In genomic region chr14:36028218-36028617, GRCh38 we compare ENCODE assay signal across 18 cellular contexts.
DNase-seq lines count a peak whose midpoint lies in the region; ATAC-seq and TF ChIP-seq lines count a peak whose summit lies in the region.
"Had no signal": no experiment of that assay in that cellular context is flagged by ENCODE, and none has a peak within 500 bp of the region (broad histone marks: within the 10 kb centered on the region; RNA-seq: fewer than 3 reads in every experiment).

No MANE protein-coding gene starts in this region.

- intact Hi-C loops in body of pancreas (cut with DNase I): no loop called here

- no peaks in the 10 kb centered on the region; the same call in 1 of the 2 replicates for H3K36me3 Mint-ChIP-seq in WTC11

- TF ChIP-seq CTCF in DOHH2 (IDR thresholded peaks at IDR 0.05; ENCODE audit: low read depth, low read length, poor library complexity, severe bottlenecking) (peak; percentile 20), Loucy (conservative IDR thresholded peaks at IDR 0.05; ENCODE audit: low read length) (peak; percentile 53), WTC11 (IDR thresholded peaks at IDR 0.05) (no peak), body of pancreas (IDR thresholded peaks at IDR 0.05) (no peak)

- H3K9me3 Mint-ChIP-seq in WTC11: peaks cover 11% of the 10 kb centered on the region

- H3K4me1 ChIP-seq in DOHH2 (ENCODE audit: control insufficient read depth, low read length) (no peaks in the 10 kb centered on the region), Loucy (ENCODE audit: insufficient read depth, low read length, poor library complexity, severe bottlenecking) (no peaks in the 10 kb centered on the region), body of pancreas (no peaks in the 10 kb centered on the region)
- H3K4me1 ChIP-seq: heart right ventricle, parathyroid adenoma, spleen had no signal

- H3K9me2 ChIP-seq in DOHH2 (replicated peaks; ENCODE audit: control insufficient read depth, low read length): no peaks in the 10 kb centered on the region
- H3K9me2 ChIP-seq in Loucy (replicated peaks; ENCODE audit: low read depth, low read length): no peaks in the 10 kb centered on the region

- DNase-seq in DMS 273 (lab: John Stamatoyannopoulos, UW; ENCODE audit: unreplicated experiment) (peak; percentile 24), DMS 273 treated with DMSO at 0.1 percent for 48 hours (lab: John Stamatoyannopoulos, UW) (no peak), WTC11 (ENCODE audit: low spot score) (peak; percentile 34), body of pancreas (no peak), DMS79 (lab: John Stamatoyannopoulos, UW) (no peak)
- DNase-seq: 8988T, activated T-cell treated with anti-CD3 and anti-CD28 coated beads for 4 hours, erythroblast, GM23248, heart right ventricle, kidney glomerular epithelial cell, NCI-H1048, NCI-H510A treated with DMSO at 0.1 percent for 48 hours, spleen had no signal

- H4K20me1 ChIP-seq in DOHH2 (ENCODE audit: control insufficient read depth, insufficient read depth, low read depth, low read length): no peaks in the 10 kb centered on the region
- H4K20me1 ChIP-seq in Loucy (ENCODE audit: insufficient read depth, low read length, poor library complexity, severe bottlenecking): no peaks in the 10 kb centered on the region

- H3K4me3 Mint-ChIP-seq in WTC11: no peak overlapping the region

- no peaks in the 10 kb centered on the region for H3K27me3 ChIP-seq in DOHH2 (ENCODE audit: control insufficient read depth, low read length)
- no peaks in the 10 kb centered on the region for H3K27me3 ChIP-seq in Loucy (ENCODE audit: insufficient read depth, low read length, poor library complexity, severe bottlenecking)
- H3K27me3 ChIP-seq in body of pancreas: no peaks in the 10 kb centered on the region
- H3K27me3 ChIP-seq: spleen had no signal

- WGBS in body of pancreas, 2 donors: 73 to 83% methylated on average over 4 of the region's 4 CpGs

- H3F3A ChIP-seq in DOHH2 (ENCODE audit: control insufficient read depth, insufficient read depth) (no peaks in the 10 kb centered on the region), Loucy (ENCODE audit: low read depth) (no peaks in the 10 kb centered on the region)

- H3K79me2 ChIP-seq in DOHH2 (ENCODE audit: control insufficient read depth, low read length): no peaks in the 10 kb centered on the region
- H3K79me2 ChIP-seq in Loucy (ENCODE audit: insufficient read depth, low read length): no peaks in the 10 kb centered on the region
- H3K79me2 ChIP-seq: parathyroid adenoma had no signal

- CTCF ChIA-PET in WTC11 (lab: Charles Lee): no interaction called here

- H3K27ac ChIP-seq in DOHH2 (ENCODE audit: low read depth, low read length) (no peak overlapping the region), body of pancreas (no peak overlapping the region)
- H3K27ac ChIP-seq: GM23248, heart right ventricle, parathyroid adenoma, spleen had no signal

- H3K9me3 ChIP-seq in DOHH2 (ENCODE audit: control insufficient read depth, insufficient read depth, low read length): no peaks in the 10 kb centered on the region
- H3K9me3 ChIP-seq in Loucy (ENCODE audit: insufficient read depth, low read depth, low read length): no peaks in the 10 kb centered on the region
- no peaks in the 10 kb centered on the region for H3K9me3 ChIP-seq in body of pancreas
- H3K9me3 ChIP-seq: heart right ventricle, spleen had no signal

- H3K4me2 ChIP-seq in DOHH2 (ENCODE audit: low read length): no peak overlapping the region
- no peak overlapping the region for H3K4me2 ChIP-seq in Loucy (ENCODE audit: low read depth, low read length, poor library complexity, severe bottlenecking)

- H3K4me1 Mint-ChIP-seq in WTC11: no peaks in the 10 kb centered on the region

- no peak for TF ChIP-seq POLR2A in body of pancreas (IDR thresholded peaks at IDR 0.05)

- ATAC-seq in WTC11: peak; percentile 70
- no peak for ATAC-seq in body of pancreas
- no peak for ATAC-seq in HG02678 (IDR thresholded peaks at IDR 0.05; ENCODE audit: unreplicated experiment)
- ATAC-seq: heart right ventricle had no signal

- H3K36me3 ChIP-seq in DOHH2 (ENCODE audit: control insufficient read depth, low read length) (no peaks in the 10 kb centered on the region), Loucy (ENCODE audit: insufficient read depth, low read length) (no peaks in the 10 kb centered on the region), body of pancreas (replicated peaks in 1 of 2; ENCODE audit: insufficient read depth in 1 of 2, low read depth in 2 of 2) (no peaks in the 10 kb centered on the region)
- H3K36me3 ChIP-seq: heart right ventricle, spleen had no signal

- H3K27ac Mint-ChIP-seq in WTC11: no peak overlapping the region

- no peaks in the 10 kb centered on the region; the same call in 1 of the 2 replicates for H3K27me3 Mint-ChIP-seq in WTC11 (ENCODE audit: low read depth)

- no peak overlapping the region for H3K4me3 ChIP-seq in DOHH2 (ENCODE audit: low read length)
- no peak overlapping the region for H3K4me3 ChIP-seq in Loucy (ENCODE audit: low read length, poor library complexity, severe bottlenecking)
- no peak overlapping the region for H3K4me3 ChIP-seq in body of pancreas
- H3K4me3 ChIP-seq: GM23248, heart right ventricle, spleen had no signal

- H2AFZ ChIP-seq in Loucy (ENCODE audit: low read length): no peak overlapping the region
- H2AFZ ChIP-seq: GM23248, parathyroid adenoma had no signal

- POLR2A ChIA-PET in WTC11 (lab: Charles Lee): no interaction called here

- H3K9ac ChIP-seq in Loucy (ENCODE audit: low read depth, low read length, poor library complexity, severe bottlenecking): no peak overlapping the region
- H3K9ac ChIP-seq: GM23248, parathyroid adenoma had no signal

TF ChIP-seq in WTC11, 78 proteins besides CTCF, POLR2A, EP300 and RAD21 (continues in another document):
- TF ChIP-seq ZNF232 (CRISPR knock-in tag; IDR thresholded peaks at IDR 0.05) (no peak), ZNF121 (CRISPR knock-in tag; IDR thresholded peaks at IDR 0.05) (no peak), RORB (CRISPR knock-in tag; IDR thresholded peaks at IDR 0.05) (no peak), NFYB (CRISPR knock-in tag; conservative IDR thresholded peaks at IDR 0.05; ENCODE audit: low read depth) (no peak), OVOL2 (CRISPR knock-in tag; IDR thresholded peaks at IDR 0.05; ENCODE audit: borderline replicate concordance) (no peak), IRF1 (CRISPR knock-in tag; IDR thresholded peaks at IDR 0.05) (no peak), NFE2L1 (CRISPR knock-in tag; IDR thresholded peaks at IDR 0.05) (no peak), HMGA2 (CRISPR knock-in tag; IDR thresholded peaks at IDR 0.05) (no peak), PRDM15 (CRISPR knock-in tag; IDR thresholded peaks at IDR 0.05) (no peak), CBFB (CRISPR knock-in tag; IDR thresholded peaks at IDR 0.05; ENCODE audit: low read depth) (no peak), FOXP1 (CRISPR knock-in tag; IDR thresholded peaks at IDR 0.05; ENCODE audit: borderline replicate concordance) (no peak)
- TF ChIP-seq, protein P1, sequence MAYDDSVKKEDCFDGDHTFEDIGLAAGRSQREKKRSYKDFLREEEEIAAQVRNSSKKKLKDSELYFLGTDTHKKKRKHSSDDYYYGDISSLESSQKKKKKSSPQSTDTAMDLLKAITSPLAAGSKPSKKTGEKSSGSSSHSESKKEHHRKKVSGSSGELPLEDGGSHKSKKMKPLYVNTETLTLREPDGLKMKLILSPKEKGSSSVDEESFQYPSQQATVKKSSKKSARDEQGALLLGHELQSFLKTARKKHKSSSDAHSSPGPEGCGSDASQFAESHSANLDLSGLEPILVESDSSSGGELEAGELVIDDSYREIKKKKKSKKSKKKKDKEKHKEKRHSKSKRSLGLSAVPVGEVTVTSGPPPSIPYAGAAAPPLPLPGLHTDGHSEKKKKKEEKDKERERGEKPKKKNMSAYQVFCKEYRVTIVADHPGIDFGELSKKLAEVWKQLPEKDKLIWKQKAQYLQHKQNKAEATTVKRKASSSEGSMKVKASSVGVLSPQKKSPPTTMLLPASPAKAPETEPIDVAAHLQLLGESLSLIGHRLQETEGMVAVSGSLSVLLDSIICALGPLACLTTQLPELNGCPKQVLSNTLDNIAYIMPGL (CRISPR knock-in tag; IDR thresholded peaks at IDR 0.05): no peak

Comparison
In these comparisons a context has a peak if more than half of its experiments do, and no peak if none do; other contexts are left out.
1. DNase-seq: peak in DMS 273 (single experiment) and WTC11 (single experiment); none in DMS 273 treated with DMSO at 0.1 percent for 48 hours (single experiment), body of pancreas (0 of 4) and DMS79 (single experiment).
2. CTCF ChIP-seq: peak in DOHH2 (single experiment) and Loucy (single experiment); none in WTC11 (single experiment) and body of pancreas (0 of 7).